Comparison of ENCODE assay signal across 18 cellular contexts in genomic region chr6:8155259-8156012, GRCh38. TPM values are rescaled to one million over a fixed set of nuclear protein-coding genes. Genes with fewer than 3 reads are reported as not detected.
A peak's percentile ranks its signal among the peaks of the same experiment; 100 is the strongest.
DNase-seq lines count a peak whose midpoint lies in the region; ATAC-seq and TF ChIP-seq lines count a peak whose summit lies in the region.
"Had no signal": no experiment of that assay in that cellular context is flagged by ENCODE, and none has a peak within 500 bp of the region (broad histone marks: within the 10 kb centered on the region; RNA-seq: fewer than 3 reads in every experiment).

No MANE protein-coding gene starts in this region.

- H3K27me3 ChIP-seq in GM23338 (ENCODE audit: insufficient read depth) (no peaks in the 10 kb centered on the region), lower lobe of right lung (ENCODE audit: low read depth) (peaks cover 3% of the 10 kb centered on the region)
- H3K27me3 ChIP-seq: BE2C had no signal

- H3K36me3 Mint-ChIP-seq in GM23338 (ENCODE audit: low read depth) (no peaks in the 10 kb centered on the region), WTC11 (no peaks in the 10 kb centered on the region)
- no peaks in the 10 kb centered on the region for H3K36me3 Mint-ChIP-seq in activated naive CD4-positive, alpha-beta T cell treated with anti-CD3 and anti-CD28 coated beads for 36 hours (ENCODE audit: low read depth)
- H3K36me3 Mint-ChIP-seq: CD4-positive, CD25-positive, alpha-beta regulatory T cell; CD8-positive, alpha-beta memory T cell had no signal

- H4K20me1 ChIP-seq in GM23338 (replicated peaks; ENCODE audit: insufficient read depth) = no peaks in the 10 kb centered on the region

- H3F3A ChIP-seq in GM23338 (replicated peaks; ENCODE audit: low read depth) = no peaks in the 10 kb centered on the region

- H3K4me1 Mint-ChIP-seq in GM23338 = peaks cover 22% of the 10 kb centered on the region
- H3K4me1 Mint-ChIP-seq in WTC11 = peaks cover 27% of the 10 kb centered on the region
- H3K4me1 Mint-ChIP-seq in activated naive CD4-positive, alpha-beta T cell treated with anti-CD3 and anti-CD28 coated beads for 36 hours (ENCODE audit: low read depth) = no peaks in the 10 kb centered on the region
- H3K4me1 Mint-ChIP-seq: CD4-positive, CD25-positive, alpha-beta regulatory T cell; CD8-positive, alpha-beta memory T cell had no signal

- TF ChIP-seq CTCF in GM23338 (conservative IDR thresholded peaks at IDR 0.05; ENCODE audit: low read depth in 2 of 2) (no peak), WTC11 (IDR thresholded peaks at IDR 0.05) (no peak), lower lobe of right lung (IDR thresholded peaks at IDR 0.05) (no peak)

- H3K4me3 ChIP-seq in GM23338 = no peak overlapping the region
- no peak overlapping the region for H3K4me3 ChIP-seq in lower lobe of right lung
- H3K4me3 ChIP-seq: GM23248, K562 had no signal

- no peaks in the 10 kb centered on the region for H3K79me2 ChIP-seq in GM23338 (replicated peaks; ENCODE audit: insufficient read depth)

- H3K4me2 ChIP-seq in GM23338 = no peak overlapping the region; the same call in 1 of the 2 replicates

- H3K9me3 Mint-ChIP-seq in GM23338 = no peaks in the 10 kb centered on the region
- H3K9me3 Mint-ChIP-seq in WTC11 = no peaks in the 10 kb centered on the region
- no peaks in the 10 kb centered on the region for H3K9me3 Mint-ChIP-seq in activated naive CD4-positive, alpha-beta T cell treated with anti-CD3 and anti-CD28 coated beads for 36 hours
- H3K9me3 Mint-ChIP-seq: CD8-positive, alpha-beta memory T cell; H9 had no signal

- H3K36me3 ChIP-seq in GM23338 (ENCODE audit: insufficient read depth) = no peaks in the 10 kb centered on the region
- no peaks in the 10 kb centered on the region for H3K36me3 ChIP-seq in lower lobe of right lung
- H3K36me3 ChIP-seq: BE2C had no signal

- POLR2A ChIA-PET in WTC11 (lab: Charles Lee) = no interaction called here

- H3K27me3 Mint-ChIP-seq in GM23338 (ENCODE audit: insufficient read depth, low read depth, poor library complexity) (no peaks in the 10 kb centered on the region), WTC11 (ENCODE audit: low read depth) (no peaks in the 10 kb centered on the region)
- peaks cover 8% of the 10 kb centered on the region for H3K27me3 Mint-ChIP-seq in activated naive CD4-positive, alpha-beta T cell treated with anti-CD3 and anti-CD28 coated beads for 36 hours (ENCODE audit: low read depth)

- CTCF ChIA-PET in WTC11 (lab: Charles Lee) = interaction anchor here (0.8 to 2.2 kb wide), 3 partner anchors 12 to 64 kb away, joined by 3 to 10 read pairs (median 5); no protein-coding TSS in a partner anchor
- CTCF ChIA-PET in activated naive CD4-positive, alpha-beta T cell treated with anti-CD3 and anti-CD28 coated beads for 36 hours (lab: Charles Lee) = no interaction called here

- ATAC-seq in GM23338 (peak; percentile 84), WTC11 (peak; percentile 81), lower lobe of right lung (peak; percentile 45 to 71)
- ATAC-seq: K562 had no signal

- H3K4me1 ChIP-seq in GM23338 (ENCODE audit: insufficient read depth) (peaks cover 16% of the 10 kb centered on the region), lower lobe of right lung (no peaks in the 10 kb centered on the region)
- H3K4me1 ChIP-seq: BE2C had no signal

- no peak overlapping the region for H2AFZ ChIP-seq in GM23338
- H2AFZ ChIP-seq: GM23248 had no signal

- no peaks in the 10 kb centered on the region for H3K9me2 ChIP-seq in GM23338 (ENCODE audit: insufficient read depth)

- intact Hi-C loops in lower lobe of right lung (cut with DNase I) = no loop called here
- intact Hi-C loops in activated naive CD4-positive, alpha-beta T cell treated with anti-CD3 and anti-CD28 coated beads for 36 hours (cut with micrococcal nuclease) = no loop called here

- H3K27ac ChIP-seq in GM23338 (ENCODE audit: low read depth) (no peak overlapping the region), lower lobe of right lung (no peak overlapping the region)
- H3K27ac ChIP-seq: GM23248 had no signal

- no peak overlapping the region for H3K4me3 Mint-ChIP-seq in GM23338
- H3K4me3 Mint-ChIP-seq in WTC11 = no peak overlapping the region
- H3K4me3 Mint-ChIP-seq in activated naive CD4-positive, alpha-beta T cell treated with anti-CD3 and anti-CD28 coated beads for 36 hours = no peak overlapping the region
- H3K4me3 Mint-ChIP-seq: CD4-positive, CD25-positive, alpha-beta regulatory T cell; CD8-positive, alpha-beta memory T cell; H9 had no signal

- peak; percentile 54 for DNase-seq in GM23338 (ENCODE audit: low spot score)
- DNase-seq in WTC11 (ENCODE audit: low spot score) = no peak
- no peak for DNase-seq in lower lobe of right lung
- no peak for DNase-seq in ecto neural progenitor cell (ENCODE audit: low spot score)
- no peak for DNase-seq in activated naive CD4-positive, alpha-beta T cell treated with anti-CD3 and anti-CD28 coated beads for 36 hours
- DNase-seq in activated gamma-delta T cell treated with Interleukin-2 at 50 U/mL for 16 hours = no peak
- DNase-seq in NCI-H2029 (lab: John Stamatoyannopoulos, UW) = no peak
- DNase-seq: ACHN; BE2C; C1 segment of cervical spinal cord; CD4-positive, CD25-positive, alpha-beta regulatory T cell; CD8-positive, alpha-beta memory T cell; COR-L47; GDM1; GM23248; H9; IMR-90 had no signal

- no peaks in the 10 kb centered on the region for H3K9me3 ChIP-seq in lower lobe of right lung
- H3K9me3 ChIP-seq: BE2C had no signal

- H3K27ac Mint-ChIP-seq in GM23338 (no peak overlapping the region), WTC11 (no peak overlapping the region)
- H3K27ac Mint-ChIP-seq in activated naive CD4-positive, alpha-beta T cell treated with anti-CD3 and anti-CD28 coated beads for 36 hours = no peak overlapping the region
- H3K27ac Mint-ChIP-seq: CD4-positive, CD25-positive, alpha-beta regulatory T cell; CD8-positive, alpha-beta memory T cell; H9 had no signal

TF ChIP-seq in GM23338, 12 proteins besides CTCF, POLR2A, EP300 and RAD21:
- no peak for TF ChIP-seq ZNF114 (CRISPR knock-in tag; IDR thresholded peaks at IDR 0.05)
- no peak for TF ChIP-seq JUNB (IDR thresholded peaks at IDR 0.05; ENCODE audit: unreplicated experiment)
TF ChIP-seq in GM23338: peak in this region for 0.

TF ChIP-seq in WTC11, 78 proteins besides CTCF, POLR2A, EP300 and RAD21:
- TF ChIP-seq ZNF138 (CRISPR knock-in tag; conservative IDR thresholded peaks at IDR 0.05) (no peak), SP1 (CRISPR knock-in tag; conservative IDR thresholded peaks at IDR 0.05) (no peak), ZNF416 (CRISPR knock-in tag; IDR thresholded peaks at IDR 0.05) (no peak), FOXP4 (CRISPR knock-in tag; IDR thresholded peaks at IDR 0.05) (no peak), ARID4B (CRISPR knock-in tag; IDR thresholded peaks at IDR 0.05; ENCODE audit: borderline replicate concordance) (no peak)

RNA-seq across cellular contexts. Expression of gene EEF1E1, which starts 53.1 kb away (rescaled TPM):
- total RNA-seq in GM23338 (2014; rRNA removed; shearing (Covaris generic)) = 196 and 317 TPM in 2 replicates
- polyA plus RNA-seq in GM23338 (2016; fragmentation: Nextera tagmentation; extraction: Ambion mirVana) = 273 and 298 TPM in 2 replicates
- total RNA-seq in WTC11 (2021) (68.6 to 89.2 TPM (median 76.0 TPM) in 3 replicates), lower lobe of right lung (16.7 TPM)
- total RNA-seq in activated naive CD4-positive, alpha-beta T cell treated with anti-CD3 and anti-CD28 coated beads for 36 hours = 10 to 100 TPM; 65.2 to 71.2 TPM
